15 cellular contexts compared by ENCODE assay signal in genomic region chr2:188629890-188630483, GRCh38.
A peak's percentile ranks its signal among the peaks of the same experiment; 100 is the strongest.
DNase-seq lines count a peak whose midpoint lies in the region; TF ChIP-seq lines count a peak whose summit lies in the region.
"Had no signal": no experiment of that assay in that cellular context is flagged by ENCODE, and none has a peak within 500 bp of the region (broad histone marks: within the 10 kb centered on the region; RNA-seq: fewer than 3 reads in every experiment).

No MANE protein-coding gene starts in this region.

- no peak overlapping the region for H3K4me2 ChIP-seq in MM.1S (ENCODE audit: low read depth, low read length)

- H4K20me1 ChIP-seq in MM.1S (ENCODE audit: insufficient read depth, low read length), result no peaks in the 10 kb centered on the region

- H3K27me3 ChIP-seq in tibial artery (no peaks in the 10 kb centered on the region), MM.1S (replicated peaks; ENCODE audit: insufficient read depth, low read length) (no peaks in the 10 kb centered on the region)

- H3K9me3 ChIP-seq in tibial artery, result no peaks in the 10 kb centered on the region
- H3K9me3 ChIP-seq in MM.1S (replicated peaks; ENCODE audit: insufficient read depth, low read length), result no peaks in the 10 kb centered on the region

- H3K4me3 ChIP-seq in choroid plexus epithelial cell (ENCODE audit: low read depth, low read length) (no peak overlapping the region), tibial artery (no peak overlapping the region), MM.1S (ENCODE audit: low read length) (no peak overlapping the region)

- TF ChIP-seq CTCF in choroid plexus epithelial cell (conservative IDR thresholded peaks at IDR 0.05; ENCODE audit: low read depth, low read length) (no peak), tibial artery (IDR thresholded peaks at IDR 0.05) (no peak), MM.1S (IDR thresholded peaks at IDR 0.05; ENCODE audit: low read length) (no peak), GM20000 (IDR thresholded peaks at IDR 0.05; ENCODE audit: extremely low read depth, missing control alignments) (no peak)

- H3K27ac ChIP-seq in tibial artery (peak overlapping the region; percentile 34 to 73), MM.1S (ENCODE audit: low read length) (no peak overlapping the region)

- H2AFZ ChIP-seq in MM.1S (ENCODE audit: low read length), result no peak overlapping the region

- no peak overlapping the region for H3K9ac ChIP-seq in MM.1S (ENCODE audit: low read length)

- no peaks in the 10 kb centered on the region for H3K79me2 ChIP-seq in MM.1S (ENCODE audit: low read length)

- H3K36me3 ChIP-seq in tibial artery (no peaks in the 10 kb centered on the region), MM.1S (replicated peaks; ENCODE audit: insufficient read depth, low read length) (no peaks in the 10 kb centered on the region)

- H3K9me2 ChIP-seq in MM.1S (replicated peaks; ENCODE audit: insufficient read depth, low read length), result no peaks in the 10 kb centered on the region

- H3F3A ChIP-seq in MM.1S (ENCODE audit: insufficient read depth, low read length), result no peaks in the 10 kb centered on the region

- peaks cover 0 to 36% (median 18%) of the 10 kb centered on the region in 4 donors for H3K4me1 ChIP-seq in tibial artery
- no peaks in the 10 kb centered on the region for H3K4me1 ChIP-seq in MM.1S (ENCODE audit: low read length)

- intact Hi-C loops in tibial artery (cut with DNase I; ENCODE audit: low total_unique reads), result no loop called here

- peak; percentile 44 for DNase-seq in DMS 273 (lab: John Stamatoyannopoulos, UW; ENCODE audit: unreplicated experiment)
- no peak for DNase-seq in DMS 273 treated with DMSO at 0.1 percent for 48 hours (lab: John Stamatoyannopoulos, UW)
- DNase-seq in choroid plexus epithelial cell (ENCODE audit: low read depth), result peak; percentile 96
- DNase-seq in myocyte (ENCODE audit: low read depth), result peak; percentile 44
- no peak for DNase-seq in tibial artery
- no peak for DNase-seq in MM.1S
- DNase-seq in GM20000 (ENCODE audit: low spot score), result no peak
- no peak for DNase-seq in NOMO-1 (lab: John Stamatoyannopoulos, UW; ENCODE audit: unreplicated experiment in 2 of 2)
- DNase-seq: 8988T; activated CD8-positive, alpha-beta memory T cell treated with anti-CD3 and anti-CD28 coated beads, Interleukin-2, amount 10 ng/mL, durations not matched to agents 7 days and 5 days; activated naive CD8-positive, alpha-beta T cell treated with anti-CD3 and anti-CD28 coated beads for 36 hours; KG1; NCI-H2081; nephron progenitor cell; stimulated activated naive CD8-positive, alpha-beta T cell treated with anti-CD3 and anti-CD28 coated beads, Interleukin-15, Interleukin-2, amounts not matched to agents 100 U/mL and 50 U/mL, for 24 hours had no signal

Comparison
In these comparisons a context has a peak if more than half of its experiments do, and no peak if none do; other contexts are left out.
1. DNase-seq: peak in DMS 273 (single experiment), choroid plexus epithelial cell (single experiment) and myocyte (single experiment); none in DMS 273 treated with DMSO at 0.1 percent for 48 hours (single experiment), tibial artery (0 of 2), MM.1S (single experiment), GM20000 (single experiment) and NOMO-1 (0 of 2).